Comparison of ENCODE assay signal across 1 cellular context in the genomic region with DNA sequence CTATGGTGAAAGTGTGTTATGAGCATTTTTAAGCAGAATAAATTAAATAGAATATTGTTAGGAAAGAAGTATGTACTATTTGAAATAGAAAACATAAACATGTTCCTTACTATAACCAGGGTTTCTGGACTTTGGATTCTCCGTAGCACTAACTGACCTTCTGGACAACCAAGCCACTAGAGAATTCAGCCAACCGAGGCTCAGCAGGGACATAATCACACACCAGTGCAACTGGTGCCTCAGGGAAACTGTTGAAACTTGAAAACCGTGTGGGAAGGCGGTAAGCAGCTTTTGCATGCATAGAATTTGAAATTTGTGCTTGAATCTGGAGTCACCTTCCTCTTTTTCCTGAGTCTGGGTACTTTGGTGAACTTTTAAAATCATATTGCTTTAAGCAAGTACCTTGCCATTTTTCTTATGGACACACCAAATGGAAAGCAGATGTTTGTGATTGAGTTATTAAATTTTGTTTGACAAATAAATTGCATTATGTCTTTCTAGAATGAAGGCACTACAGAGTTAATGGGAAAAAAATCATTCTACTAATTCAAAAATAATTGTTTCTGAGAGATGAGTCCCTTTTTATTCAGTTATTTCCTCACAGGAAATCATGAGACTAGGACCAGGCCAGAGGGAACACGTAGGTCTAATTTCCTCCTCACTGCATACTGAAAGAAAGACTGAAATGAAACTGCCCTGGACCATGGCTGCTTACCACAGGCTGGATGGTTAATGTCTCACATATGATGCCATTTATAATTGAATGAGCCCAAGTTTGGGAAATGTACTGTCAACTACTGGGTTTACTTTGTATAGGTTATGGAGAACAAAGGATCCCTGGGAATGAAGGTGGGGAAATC.
TF ChIP-seq lines count a peak whose summit lies in the region.

No MANE protein-coding gene starts in this region.

TF ChIP-seq in SK-N-SH treated with all-trans-retinoic acid at 6 μM for 48 hours, 23 proteins besides CTCF, POLR2A, EP300 and RAD21 (continued from another document):
- TF ChIP-seq, protein P1, sequence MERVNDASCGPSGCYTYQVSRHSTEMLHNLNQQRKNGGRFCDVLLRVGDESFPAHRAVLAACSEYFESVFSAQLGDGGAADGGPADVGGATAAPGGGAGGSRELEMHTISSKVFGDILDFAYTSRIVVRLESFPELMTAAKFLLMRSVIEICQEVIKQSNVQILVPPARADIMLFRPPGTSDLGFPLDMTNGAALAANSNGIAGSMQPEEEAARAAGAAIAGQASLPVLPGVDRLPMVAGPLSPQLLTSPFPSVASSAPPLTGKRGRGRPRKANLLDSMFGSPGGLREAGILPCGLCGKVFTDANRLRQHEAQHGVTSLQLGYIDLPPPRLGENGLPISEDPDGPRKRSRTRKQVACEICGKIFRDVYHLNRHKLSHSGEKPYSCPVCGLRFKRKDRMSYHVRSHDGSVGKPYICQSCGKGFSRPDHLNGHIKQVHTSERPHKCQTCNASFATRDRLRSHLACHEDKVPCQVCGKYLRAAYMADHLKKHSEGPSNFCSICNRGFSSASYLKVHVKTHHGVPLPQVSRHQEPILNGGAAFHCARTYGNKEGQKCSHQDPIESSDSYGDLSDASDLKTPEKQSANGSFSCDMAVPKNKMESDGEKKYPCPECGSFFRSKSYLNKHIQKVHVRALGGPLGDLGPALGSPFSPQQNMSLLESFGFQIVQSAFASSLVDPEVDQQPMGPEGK (CRISPR knock-in tag; IDR thresholded peaks at IDR 0.05; ENCODE audit: borderline replicate concordance), result no peak
- TF ChIP-seq ZNF8 (CRISPR knock-in tag; IDR thresholded peaks at IDR 0.05), result no peak
- peak; percentile 49 for TF ChIP-seq ISL1 (CRISPR knock-in tag; IDR thresholded peaks at IDR 0.05)
- TF ChIP-seq, protein P2, sequence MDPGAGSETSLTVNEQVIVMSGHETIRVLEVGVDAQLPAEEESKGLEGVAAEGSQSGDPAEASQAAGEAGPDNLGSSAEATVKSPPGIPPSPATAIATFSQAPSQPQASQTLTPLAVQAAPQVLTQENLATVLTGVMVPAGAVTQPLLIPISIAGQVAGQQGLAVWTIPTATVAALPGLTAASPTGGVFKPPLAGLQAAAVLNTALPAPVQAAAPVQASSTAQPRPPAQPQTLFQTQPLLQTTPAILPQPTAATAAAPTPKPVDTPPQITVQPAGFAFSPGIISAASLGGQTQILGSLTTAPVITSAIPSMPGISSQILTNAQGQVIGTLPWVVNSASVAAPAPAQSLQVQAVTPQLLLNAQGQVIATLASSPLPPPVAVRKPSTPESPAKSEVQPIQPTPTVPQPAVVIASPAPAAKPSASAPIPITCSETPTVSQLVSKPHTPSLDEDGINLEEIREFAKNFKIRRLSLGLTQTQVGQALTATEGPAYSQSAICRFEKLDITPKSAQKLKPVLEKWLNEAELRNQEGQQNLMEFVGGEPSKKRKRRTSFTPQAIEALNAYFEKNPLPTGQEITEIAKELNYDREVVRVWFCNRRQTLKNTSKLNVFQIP (CRISPR knock-in tag; IDR thresholded peaks at IDR 0.05; ENCODE audit: borderline replicate concordance, low read depth), result no peak
- TF ChIP-seq OSR1 (CRISPR knock-in tag; IDR thresholded peaks at IDR 0.05), result no peak
- TF ChIP-seq TCF4 (CRISPR knock-in tag; IDR thresholded peaks at IDR 0.05; ENCODE audit: borderline replicate concordance), result peak; percentile 76
- TF ChIP-seq ZFP3 (CRISPR knock-in tag; IDR thresholded peaks at IDR 0.05), result no peak
- TF ChIP-seq RARB (CRISPR knock-in tag; IDR thresholded peaks at IDR 0.05), result no peak
- TF ChIP-seq ARNTL (CRISPR knock-in tag; IDR thresholded peaks at IDR 0.05; ENCODE audit: borderline replicate concordance, low read depth), result no peak
- no peak for TF ChIP-seq BACH2 (CRISPR knock-in tag; IDR thresholded peaks at IDR 0.05; ENCODE audit: borderline replicate concordance)
